In the genomic region with DNA sequence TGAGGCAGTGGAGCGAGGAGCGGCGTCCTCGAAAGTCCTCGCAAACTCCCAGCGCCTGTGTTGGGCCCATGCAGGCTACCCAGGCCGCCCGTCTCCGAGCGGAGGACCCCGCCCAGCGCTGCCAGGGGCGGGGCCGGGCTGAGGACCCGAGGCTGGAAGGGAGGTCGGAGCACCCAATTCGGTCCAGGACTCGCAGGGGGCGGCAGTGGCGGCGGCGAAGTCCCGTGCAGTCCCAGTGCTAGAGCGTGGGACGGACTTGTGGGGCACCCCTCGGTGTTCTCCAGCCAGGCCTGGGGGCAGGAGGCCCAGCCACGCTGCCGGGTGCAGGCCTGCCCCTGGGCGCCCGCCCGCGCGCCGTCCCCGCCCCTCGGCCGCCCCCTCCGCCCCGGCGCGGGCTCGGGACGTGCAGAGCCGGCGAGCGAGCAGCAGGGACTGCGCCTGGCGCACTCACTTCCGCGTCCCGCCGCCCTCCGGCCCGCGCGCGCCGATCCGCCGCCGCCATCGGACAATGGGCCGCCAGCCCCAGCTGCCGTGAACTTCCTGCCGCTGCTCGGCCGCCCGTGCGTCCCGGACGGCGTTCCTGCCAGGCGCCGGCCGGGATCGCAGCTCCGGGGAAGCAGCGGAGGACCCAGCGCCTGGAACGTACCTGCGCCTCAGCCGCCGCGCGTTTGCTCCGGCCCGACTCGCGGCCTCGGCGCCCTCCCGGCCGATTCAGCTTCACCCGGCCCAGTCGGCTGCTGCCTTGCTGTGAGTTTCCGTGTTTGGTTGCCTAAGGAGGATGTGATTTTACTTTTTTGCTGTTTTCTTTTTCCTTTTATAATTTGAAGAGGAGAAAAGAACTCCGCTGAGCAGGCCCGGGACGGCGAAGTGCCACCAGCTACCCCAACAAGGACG, we compare ENCODE assay signal across 8 cellular contexts. TPM values are rescaled to one million over a fixed set of nuclear protein-coding genes. Genes with fewer than 3 reads are reported as not detected.
DNase-seq lines count a peak whose midpoint lies in the region; ATAC-seq and TF ChIP-seq lines count a peak whose summit lies in the region.

No MANE protein-coding gene starts in this region.

- H3K4me3 Mint-ChIP-seq in activated naive CD8-positive, alpha-beta T cell treated with anti-CD3 and anti-CD28 coated beads, Interleukin-2, amount 50 U/mL, for 24 hours: peak overlapping the region; percentile 88

- peaks cover 20% of the 10 kb centered on the region for H3K36me3 Mint-ChIP-seq in activated naive CD8-positive, alpha-beta T cell treated with anti-CD3 and anti-CD28 coated beads, Interleukin-2, amount 50 U/mL, for 24 hours (ENCODE audit: low read depth)

- no peaks in the 10 kb centered on the region for H3K36me3 ChIP-seq in left ventricle myocardium inferior

- DNase-seq in EL: peak; percentile 83
- peak; percentile 87 for DNase-seq in KBM-7
- DNase-seq in SW 1271 (lab: John Stamatoyannopoulos, UW): peak; percentile 70 to 73
- DNase-seq in activated naive CD8-positive, alpha-beta T cell treated with anti-CD3 and anti-CD28 coated beads, Interleukin-2, amount 50 U/mL, for 24 hours: peak; percentile 77
- DNase-seq in left ventricle myocardium inferior: peak; percentile 81
- peak; percentile 89 for DNase-seq in retina

- TF ChIP-seq CTCF in left ventricle myocardium inferior (IDR thresholded peaks at IDR 0.05; ENCODE audit: borderline replicate concordance): no peak

- H3K27ac ChIP-seq in left ventricle myocardium inferior (replicated peaks): peak overlapping the region; percentile 98

- H3K27me3 ChIP-seq in left ventricle myocardium inferior (ENCODE audit: low read depth): no peaks in the 10 kb centered on the region

- H3K9me3 ChIP-seq in left ventricle myocardium inferior (replicated peaks): no peaks in the 10 kb centered on the region

- peaks cover 49% of the 10 kb centered on the region for H3K4me1 Mint-ChIP-seq in activated naive CD8-positive, alpha-beta T cell treated with anti-CD3 and anti-CD28 coated beads, Interleukin-2, amount 50 U/mL, for 24 hours

- H3K9me3 Mint-ChIP-seq in activated naive CD8-positive, alpha-beta T cell treated with anti-CD3 and anti-CD28 coated beads, Interleukin-2, amount 50 U/mL, for 24 hours: no peaks in the 10 kb centered on the region

- in situ Hi-C loops in KBM-7 (cut with MboI; ENCODE audit: low pct_unique_long_range_greater_than_20kb, low sequenced_read_pairs): loop anchor here (10.0 kb wide), 1 partner anchor 61 kb away; no protein-coding TSS in a partner anchor

- peak overlapping the region; percentile 85 for H3K4me3 ChIP-seq in left ventricle myocardium inferior

- peak; percentile 48 for ATAC-seq in GM21576 (IDR thresholded peaks at IDR 0.05; ENCODE audit: unreplicated experiment)
- peak; percentile 86 for ATAC-seq in activated naive CD8-positive, alpha-beta T cell treated with anti-CD3 and anti-CD28 coated beads, Interleukin-2, amount 50 U/mL, for 24 hours
- no peak for ATAC-seq in HG03378 (IDR thresholded peaks at IDR 0.05; ENCODE audit: unreplicated experiment)

- H3K27me3 Mint-ChIP-seq in activated naive CD8-positive, alpha-beta T cell treated with anti-CD3 and anti-CD28 coated beads, Interleukin-2, amount 50 U/mL, for 24 hours: no peaks in the 10 kb centered on the region

- peaks cover 60% of the 10 kb centered on the region for H3K4me1 ChIP-seq in left ventricle myocardium inferior

- H3K27ac Mint-ChIP-seq in activated naive CD8-positive, alpha-beta T cell treated with anti-CD3 and anti-CD28 coated beads, Interleukin-2, amount 50 U/mL, for 24 hours: peak overlapping the region; percentile 89

- intact Hi-C loops in left ventricle myocardium inferior (cut with micrococcal nuclease): loop anchor here (5.0 kb wide), 1 partner anchor 63 kb away; no protein-coding TSS in a partner anchor

RNA-seq across cellular contexts. Expression of gene LIMD1, which starts 0.6 kb away (rescaled TPM):
- 27.8 TPM for total RNA-seq in left ventricle myocardium inferior
